23 cellular contexts compared by ENCODE assay signal in the genomic region with DNA sequence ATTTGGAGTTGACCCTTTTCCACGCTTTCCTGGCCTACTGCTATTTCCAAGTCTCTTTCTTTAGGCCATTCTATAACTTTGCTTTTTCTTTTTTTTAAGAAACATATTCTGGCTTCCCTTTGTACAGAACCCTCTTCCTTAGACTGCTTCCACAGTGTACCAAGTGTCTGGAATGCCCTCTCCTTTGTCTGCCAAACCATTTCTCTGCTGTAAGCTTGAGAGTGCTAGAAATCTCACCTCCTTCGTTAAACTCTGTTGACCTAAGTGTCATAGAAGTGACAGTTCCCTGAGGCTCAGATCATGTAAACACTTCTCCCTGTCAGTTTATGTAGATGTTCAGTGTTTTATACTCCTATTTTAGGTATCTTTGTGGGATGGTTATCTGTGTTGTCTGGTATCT.
A peak's percentile ranks its signal among the peaks of the same experiment; 100 is the strongest.
DNase-seq lines count a peak whose midpoint lies in the region; ATAC-seq and TF ChIP-seq lines count a peak whose summit lies in the region.
"Had no signal": no experiment of that assay in that cellular context is flagged by ENCODE, and none has a peak within 500 bp of the region (broad histone marks: within the 10 kb centered on the region; RNA-seq: fewer than 3 reads in every experiment).

No MANE protein-coding gene starts in this region.

- H3K4me1 Mint-ChIP-seq in nephron progenitor cell (peaks cover 4% of the 10 kb centered on the region), type B pancreatic cell (ENCODE audit: unreplicated experiment) (no peaks in the 10 kb centered on the region)
- H3K4me1 Mint-ChIP-seq: CD14-positive monocyte; CD4-positive, alpha-beta memory T cell; CD8-positive, alpha-beta memory T cell had no signal

- H3K27me3 Mint-ChIP-seq in nephron progenitor cell (ENCODE audit: low read depth, poor library complexity): no peaks in the 10 kb centered on the region
- no peaks in the 10 kb centered on the region for H3K27me3 Mint-ChIP-seq in type B pancreatic cell
- H3K27me3 Mint-ChIP-seq: CD4-positive, alpha-beta memory T cell; CD4-positive, CD25-positive, alpha-beta regulatory T cell had no signal

- no peak overlapping the region for H3K4me3 Mint-ChIP-seq in nephron progenitor cell
- H3K4me3 Mint-ChIP-seq in type B pancreatic cell: no peak overlapping the region
- H3K4me3 Mint-ChIP-seq: CD14-positive monocyte; CD4-positive, alpha-beta memory T cell; CD4-positive, CD25-positive, alpha-beta regulatory T cell; CD8-positive, alpha-beta memory T cell had no signal

- TF ChIP-seq POLR2A in heart left ventricle (IDR thresholded peaks at IDR 0.05): no peak

- peak; percentile 54 to 76 for ATAC-seq in right cardiac atrium
- ATAC-seq in heart left ventricle: no peak
- ATAC-seq in GM18498 (IDR thresholded peaks at IDR 0.05; ENCODE audit: unreplicated experiment): no peak
- ATAC-seq: GM12878 had no signal

- H3K9me3 ChIP-seq in right cardiac atrium (ENCODE audit: control insufficient read depth, low read length) (no peaks in the 10 kb centered on the region), heart left ventricle (peaks cover 0 to 5% (median 0%) of the 10 kb centered on the region in 12 donors)
- H3K9me3 ChIP-seq: BE2C had no signal

- H3K36me3 ChIP-seq in heart left ventricle: no peaks in the 10 kb centered on the region
- H3K36me3 ChIP-seq: BE2C, BLaER1 had no signal

- TF ChIP-seq CTCF in heart left ventricle (IDR thresholded peaks at IDR 0.05) (no peak), nephron progenitor cell (IDR thresholded peaks at IDR 0.05) (no peak), type B pancreatic cell (conservative IDR thresholded peaks at IDR 0.05) (no peak)

- H3K27ac Mint-ChIP-seq in nephron progenitor cell: peak overlapping the region; percentile 9
- no peak overlapping the region for H3K27ac Mint-ChIP-seq in type B pancreatic cell
- H3K27ac Mint-ChIP-seq: CD14-positive monocyte; CD4-positive, CD25-positive, alpha-beta regulatory T cell; CD8-positive, alpha-beta memory T cell had no signal

- DNase-seq in right cardiac atrium (no peak), heart left ventricle (no peak), nephron progenitor cell (no peak), type B pancreatic cell (ENCODE audit: extremely low spot score, unreplicated experiment) (no peak)
- DNase-seq: 8988T; ACHN; BE2C; C1 segment of cervical spinal cord; CD4-positive, alpha-beta memory T cell; CD4-positive, CD25-positive, alpha-beta regulatory T cell; CD8-positive, alpha-beta memory T cell; COR-L47; DMS 273 treated with DMSO at 0.1 percent for 48 hours; DMS153; DMS53; DMS79; DND-41; EL; GDM1 had no signal

- intact Hi-C loops in right cardiac atrium (cut with DNase I): no loop called here
- intact Hi-C loops in heart left ventricle (cut with DNase I): loop anchor here in 1 of 10 donors (10.0 kb wide), 1 partner anchor 90 kb away; no protein-coding TSS in a partner anchor

- WGBS in right cardiac atrium: 58% methylated on average over 2 of the region's 2 CpGs
- 42 to 63% (median 55%) methylated on average over 2 of the region's 2 CpGs for WGBS in heart left ventricle, 4 donors

- peaks cover 5% of the 10 kb centered on the region for H3K36me3 Mint-ChIP-seq in nephron progenitor cell (ENCODE audit: low read depth)
- no peaks in the 10 kb centered on the region for H3K36me3 Mint-ChIP-seq in type B pancreatic cell
- H3K36me3 Mint-ChIP-seq: CD14-positive monocyte; CD4-positive, CD25-positive, alpha-beta regulatory T cell had no signal

- H3K4me3 ChIP-seq in right cardiac atrium (ENCODE audit: low read length) (no peak overlapping the region), heart left ventricle (no peak overlapping the region)
- H3K4me3 ChIP-seq: BLaER1, GM12878 had no signal

- H3K27me3 ChIP-seq in right cardiac atrium (ENCODE audit: control insufficient read depth, insufficient read depth) (no peaks in the 10 kb centered on the region), heart left ventricle (no peaks in the 10 kb centered on the region)
- H3K27me3 ChIP-seq: BE2C had no signal

- H3K4me1 ChIP-seq in right cardiac atrium (ENCODE audit: control insufficient read depth, insufficient read depth, low read length): no peaks in the 10 kb centered on the region
- no peaks in the 10 kb centered on the region for H3K4me1 ChIP-seq in heart left ventricle
- H3K4me1 ChIP-seq: BE2C, BLaER1 had no signal

- H3K27ac ChIP-seq in right cardiac atrium (ENCODE audit: low read length): no peak overlapping the region
- no peak overlapping the region for H3K27ac ChIP-seq in heart left ventricle
- H3K27ac ChIP-seq: BLaER1 had no signal

- H3K9me3 Mint-ChIP-seq in nephron progenitor cell: peaks cover 40% of the 10 kb centered on the region
- no peaks in the 10 kb centered on the region for H3K9me3 Mint-ChIP-seq in type B pancreatic cell

Comparison
In these comparisons a context has a peak if more than half of its experiments do, and no peak if none do; other contexts are left out.
1. ATAC-seq: peak in right cardiac atrium (2 of 2); none in heart left ventricle (0 of 4) and GM18498 (single experiment).